ENCODE assay signal across 8 cellular contexts in the genomic region with DNA sequence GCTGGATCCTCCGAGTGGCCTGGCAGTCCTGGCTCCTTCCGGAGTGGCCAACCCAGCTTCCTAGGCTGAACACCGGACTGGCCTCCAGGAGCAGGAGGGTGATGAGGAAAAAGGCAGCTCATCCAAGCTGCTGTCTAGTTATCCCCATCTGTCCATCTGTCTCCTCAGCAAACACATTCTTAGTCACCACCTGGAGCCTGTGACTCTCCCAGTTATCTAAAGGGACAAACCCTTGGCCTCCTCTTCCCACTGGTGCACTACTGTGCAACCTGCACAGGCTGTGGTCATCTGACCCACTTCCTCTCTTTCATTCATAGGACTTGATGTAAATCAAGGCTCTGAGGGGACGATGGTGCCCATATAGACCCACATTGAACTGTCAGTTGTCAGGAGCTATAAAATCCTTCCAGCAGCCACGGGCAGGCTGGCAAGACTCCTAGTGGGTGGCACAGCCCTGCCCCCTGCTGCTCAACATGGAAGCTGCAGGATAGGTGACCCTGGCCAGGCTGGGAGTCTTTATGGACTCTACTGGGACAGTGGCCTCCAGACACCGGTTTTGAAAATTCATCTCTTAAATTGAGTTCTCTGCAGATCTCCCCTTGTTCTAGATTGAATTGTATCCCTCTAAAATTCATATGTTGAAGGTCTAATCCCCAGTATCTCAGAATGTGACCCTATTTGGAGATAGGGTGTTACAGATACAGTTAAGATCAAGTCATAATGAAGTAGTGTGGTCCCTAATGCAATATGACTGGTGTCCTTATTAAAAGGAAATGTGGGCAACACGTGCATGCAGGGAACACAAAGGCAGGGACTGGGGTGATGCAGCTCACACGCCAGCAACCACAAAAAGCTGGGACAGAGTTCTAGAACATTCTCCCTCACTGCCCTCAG. TPM values are rescaled to one million over a fixed set of nuclear protein-coding genes. Genes with fewer than 3 reads are reported as not detected.
DNase-seq lines count a peak whose midpoint lies in the region; ATAC-seq and TF ChIP-seq lines count a peak whose summit lies in the region.

No MANE protein-coding gene starts in this region.

- BruUV-seq in HCT116 (replicated peaks; lab: Mats Ljungman, UMichigan), result no TSS peak

- peak; percentile 75 for DNase-seq in ELF-1 (ENCODE audit: low read depth, low spot score)
- peak; percentile 39 for DNase-seq in HCT116 (ENCODE audit: low read depth, low spot score)
- peak; percentile 56 for DNase-seq in NCI-H1105 treated with DMSO at 0.1 percent for 48 hours (lab: John Stamatoyannopoulos, UW)
- peak; percentile 61 to 79 (median 74) for DNase-seq in T-helper 1 cell
- peak; percentile 71 for DNase-seq in activated naive CD8-positive, alpha-beta T cell treated with anti-CD3 and anti-CD28 coated beads, Interleukin-2, amount 50 U/mL, for 16 hours (ENCODE audit: low read depth, low spot score)
- peak; percentile 79 for DNase-seq in left cardiac atrium
- no peak for DNase-seq in retinal pigment epithelial cell (ENCODE audit: low read depth)

- peaks cover 0 to 3% of the 10 kb centered on the region in 2 experiments; a peak in 1 of 4 replicates for H3K4me1 ChIP-seq in HCT116 (ENCODE audit: control insufficient read depth in 1 of 2, insufficient read depth in 2 of 2, low read length in 2 of 2)

- POLR2A ChIA-PET in HCT116 (lab: Charles Lee), result interaction anchor here (1.2 kb wide), 1 partner anchor 34 kb away, joined by 5 read pairs; the partner anchor contains the start of gene STARD7

- H4K20me1 ChIP-seq in HCT116 (ENCODE audit: insufficient read depth), result no peaks in the 10 kb centered on the region

- H3K27ac ChIP-seq in HCT116 (ENCODE audit: low read depth, low read length), result no peak overlapping the region

- H3K36me3 ChIP-seq in HCT116 (ENCODE audit: control insufficient read depth in 1 of 2, insufficient read depth in 2 of 2, low read length in 2 of 2), result no peaks in the 10 kb centered on the region

- H3K27me3 ChIP-seq in HCT116 (ENCODE audit: insufficient read depth, low read length), result no peaks in the 10 kb centered on the region

- H3K4me3 ChIP-seq in HCT116 (replicated peaks in 1 of 2; ENCODE audit: low read depth in 1 of 2, low read length in 2 of 2), result no peak overlapping the region
- no peak overlapping the region for H3K4me3 ChIP-seq in retinal pigment epithelial cell (ENCODE audit: low read length)

- ATAC-seq in HCT116, result peak; percentile 99
- peak; percentile 88 to 90 for ATAC-seq in left cardiac atrium
- ATAC-seq in GM21367 (IDR thresholded peaks at IDR 0.05; ENCODE audit: unreplicated experiment), result no peak

- H2AFZ ChIP-seq in HCT116 (ENCODE audit: low read depth, low read length, poor library complexity, severe bottlenecking), result peak overlapping the region; percentile 70

- CTCF ChIA-PET in HCT116 (lab: Charles Lee), result interaction anchor here (0.7 to 3.4 kb wide), 15 partner anchors 12 to 335 kb away, joined by 3 to 58 read pairs (median 5); partner anchors contain the start of genes ASTL and STARD7

- RAD21 ChIA-PET in HCT116 (lab: Charles Lee; ENCODE audit: low non-redundant PET in 1 of 2, low total read pairs in 2 of 2, uncharacterized antibody in 2 of 2, unreplicated experiment in 2 of 2), result interaction anchor here (0.9 to 2.2 kb wide), 9 partner anchors 30 to 182 kb away, joined by 3 to 16 read pairs (median 5); partner anchors contain the start of genes ASTL (in 2 of the 2) and ANKRD36C (in 1 of the 2)

- peak; percentile 96 for TF ChIP-seq RAD21 in HCT116 (IDR thresholded peaks at IDR 0.05; ENCODE audit: low read depth)

- TF ChIP-seq CTCF in HCT116 (IDR thresholded peaks at IDR 0.05 in 2 of 3, conservative IDR thresholded peaks at IDR 0.05 in 1 of 3; ENCODE audit: borderline replicate concordance in 1 of 3, insufficient read depth in 1 of 3, low read depth in 2 of 3, low read length in 2 of 3) (peak; percentile 94 to 97 (median 96)), retinal pigment epithelial cell (conservative IDR thresholded peaks at IDR 0.05; ENCODE audit: low read depth, low read length) (peak; percentile 98)

- no peak overlapping the region for H3K9ac ChIP-seq in HCT116 (ENCODE audit: low read length)

- intact Hi-C loops in HCT116 (cut with micrococcal nuclease) (loop anchor here (1.0 to 2.0 kb wide), 2 partner anchors 36 to 182 kb away; partner anchors contain the start of gene ASTL), left cardiac atrium (cut with DNase I) (no loop called here)

- no peaks in the 10 kb centered on the region for H3K9me2 ChIP-seq in HCT116 (ENCODE audit: insufficient read depth)

- no peaks in the 10 kb centered on the region for H3K79me2 ChIP-seq in HCT116 (ENCODE audit: insufficient read depth, low read length)

- TF ChIP-seq POLR2A in HCT116 (IDR thresholded peaks at IDR 0.05; ENCODE audit: borderline replicate concordance, extremely low read depth, insufficient read depth, insufficient read length), result no peak

- H3K9me3 ChIP-seq in HCT116 (ENCODE audit: control insufficient read depth in 1 of 2, insufficient read depth in 1 of 2, low read depth in 1 of 2, low read length in 2 of 2), result peaks cover 0 to 4% of the 10 kb centered on the region in 2 experiments; a peak in 1 of 4 replicates

- no peak overlapping the region for H3K4me2 ChIP-seq in HCT116 (ENCODE audit: low read length)

TF ChIP-seq in HCT116, 20 proteins besides CTCF, POLR2A, EP300 and RAD21:
- TF ChIP-seq EZH2 (IDR thresholded peaks at IDR 0.05), result no peak
- no peak for TF ChIP-seq EZH2phosphoT487 (IDR thresholded peaks at IDR 0.05; ENCODE audit: borderline replicate concordance)
- TF ChIP-seq YY1 (IDR thresholded peaks at IDR 0.05; ENCODE audit: extremely low read depth, insufficient replicate concordance, low read depth, low read length), result peak; percentile 16

RNA-seq across cellular contexts. Expression of gene DUSP2, which starts 29.3 kb away (rescaled TPM):
- total RNA-seq in HCT116 (2021; ENCODE audit: unreplicated experiment) (24.5 TPM), left cardiac atrium (1 to 10 TPM; 1.6 to 2.4 TPM)
- 21.5 and 25.6 TPM in 2 replicates for polyA plus RNA-seq in HCT116 (2012)

RNA-seq across cellular contexts. Expression of gene STARD7, which starts 34.1 kb away (rescaled TPM):
- 160 TPM for total RNA-seq in HCT116 (2021; ENCODE audit: unreplicated experiment)
- 53.5 and 64.4 TPM in 2 replicates for polyA plus RNA-seq in HCT116 (2012)
- total RNA-seq in left cardiac atrium, result 100 to 1,000 TPM; 135 to 185 TPM

RNA-seq across cellular contexts. Expression of gene ASTL, which starts 36.2 kb away (rescaled TPM):
- 0.34 TPM for total RNA-seq in HCT116 (2021; ENCODE audit: unreplicated experiment)
- polyA plus RNA-seq in HCT116 (2012), result 0.09 and 0.56 TPM in 2 replicates
- not detected for total RNA-seq in left cardiac atrium

RNA-seq across cellular contexts. Expression of gene ADRA2B, which starts 58.1 kb away (rescaled TPM):
- total RNA-seq in HCT116 (2021; ENCODE audit: unreplicated experiment), result 0.47 TPM
- polyA plus RNA-seq in HCT116 (2012), result 0.21 and 0.27 TPM in 2 replicates
- total RNA-seq in left cardiac atrium, result 1 to 10 TPM; 1.6 to 2.3 TPM
